ENCODE assay signal across 20 cellular contexts in the genomic region with DNA sequence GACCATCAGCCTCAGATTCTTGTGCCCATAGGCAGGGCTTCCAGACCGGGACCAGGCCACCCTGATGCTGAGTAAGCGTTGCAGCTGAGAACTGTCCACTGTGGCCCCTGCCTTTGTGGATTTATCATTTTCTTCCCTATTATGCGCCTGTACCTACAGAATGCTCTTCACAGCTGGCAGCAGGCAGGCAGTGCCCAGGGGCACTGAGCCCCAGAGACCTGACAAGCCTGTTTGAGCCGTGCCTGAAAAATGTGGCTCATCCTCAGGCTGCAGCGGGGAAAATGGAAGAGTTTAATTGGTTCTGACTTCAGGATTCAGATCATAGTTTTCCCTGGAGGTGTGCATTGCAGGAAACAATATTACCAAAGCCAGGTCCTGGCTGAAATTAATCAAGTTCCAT.
"Had no signal": no experiment of that assay in that cellular context is flagged by ENCODE, and none has a peak within 500 bp of the region (broad histone marks: within the 10 kb centered on the region; RNA-seq: fewer than 3 reads in every experiment).

No MANE protein-coding gene starts in this region.

- DNase-seq: activated CD4-positive, alpha-beta T cell treated with anti-CD3 and anti-CD28 coated beads, Interleukin-2, amount 10 ng/mL, durations not matched to agents 24 days and 14 days; activated CD8-positive, alpha-beta T cell treated with anti-CD3 and anti-CD28 coated beads for 36 hours; activated naive CD4-positive, alpha-beta T cell treated with Interleukin-2 at 50 U/mL for 16 hours; activated T-cell treated with anti-CD3 and anti-CD28 coated beads, Interleukin-2, amount 50 U/mL, for 1 hour; brain microvascular endothelial cell; central memory CD4-positive, alpha-beta T cell; colonic mucosa; erythroblast; head of caudate nucleus; left ventricle myocardium inferior; mammary epithelial cell; stimulated activated CD4-positive, alpha-beta T cell treated with anti-CD3 and anti-CD28 coated beads, Interleukin-4, amount 100 ng/mL, for 24 hours; T-helper 1 cell; testis; upper lobe of right lung had no signal

- H3K4me3 ChIP-seq: colonic mucosa, left ventricle myocardium inferior, smooth muscle cell, testis, upper lobe of right lung had no signal

- H3K36me3 ChIP-seq: brain microvascular endothelial cell, colonic mucosa, left ventricle myocardium inferior, upper lobe of right lung had no signal

- FAIRE-seq: frontal cortex had no signal

- H3K9me3 ChIP-seq: colonic mucosa, left ventricle myocardium inferior, testis, upper lobe of right lung had no signal

- H3K27ac ChIP-seq: brain microvascular endothelial cell, colonic mucosa, left ventricle myocardium inferior, testis, upper lobe of right lung had no signal

- H3K27me3 ChIP-seq: brain microvascular endothelial cell, colonic mucosa, testis, upper lobe of right lung had no signal

- H3K4me2 ChIP-seq: smooth muscle cell had no signal

- ATAC-seq: activated CD8-positive, alpha-beta T cell treated with anti-CD3 and anti-CD28 coated beads for 36 hours; activated T-helper 17 cell treated with anti-CD3 and anti-CD28 coated beads, Interleukin-2, amount 50 U/mL, for 72 hours; sciatic nerve; stimulated activated effector memory CD8-positive, alpha-beta T cell treated with anti-CD3 and anti-CD28 coated beads, Interleukin-12 subunit alpha, Interleukin-12 subunit beta, amount 100 ng/mL, for 72 hours; upper lobe of right lung had no signal

- H3K4me1 ChIP-seq: colonic mucosa had no signal
